Comparison of ENCODE assay signal across 17 cellular contexts in genomic region chr11:27205779-27206549, GRCh38.
"Had no signal": no experiment of that assay in that cellular context is flagged by ENCODE, and none has a peak within 500 bp of the region (broad histone marks: within the 10 kb centered on the region; RNA-seq: fewer than 3 reads in every experiment).

No MANE protein-coding gene starts in this region.

- H3K27me3 Mint-ChIP-seq: activated CD8-positive, alpha-beta memory T cell treated with anti-CD3 and anti-CD28 coated beads, Interleukin-2, amount 10 ng/mL, durations not matched to agents 7 days and 5 days; stimulated activated memory B cell treated with anti-CD40 and anti-IgM and Interleukin-4, amounts not matched to agents 10 μg/mL and 1 μg/mL and 100 μg/mL, for 72 hours had no signal

- ATAC-seq: activated CD8-positive, alpha-beta memory T cell treated with anti-CD3 and anti-CD28 coated beads, Interleukin-2, amount 10 ng/mL, durations not matched to agents 7 days and 5 days; lower lobe of right lung; natural killer cell; stimulated activated memory B cell treated with anti-CD40 and anti-IgM and Interleukin-4, amounts not matched to agents 10 μg/mL and 1 μg/mL and 100 μg/mL, for 72 hours had no signal

- H3K27ac Mint-ChIP-seq: activated CD8-positive, alpha-beta memory T cell treated with anti-CD3 and anti-CD28 coated beads, Interleukin-2, amount 10 ng/mL, durations not matched to agents 7 days and 5 days; activated naive CD8-positive, alpha-beta T cell; activated T-cell treated with anti-CD3 and anti-CD28 coated beads, Interleukin-2, amount 50 U/mL, for 24 hours; endodermal cell; natural killer cell; stimulated activated memory B cell treated with anti-CD40 and anti-IgM and Interleukin-4, amounts not matched to agents 10 μg/mL and 1 μg/mL and 100 μg/mL, for 72 hours; T-helper 1 cell treated with Interleukin-12 subunit alpha and Interleukin-12 subunit beta and Interleukin-4 antibody, amounts not matched to agents 30 μg/mL and 1 μg/mL, for 36 hours had no signal

- H3K36me3 Mint-ChIP-seq: activated CD8-positive, alpha-beta memory T cell treated with anti-CD3 and anti-CD28 coated beads, Interleukin-2, amount 10 ng/mL, durations not matched to agents 7 days and 5 days; activated naive CD8-positive, alpha-beta T cell; natural killer cell; stimulated activated memory B cell treated with anti-CD40 and anti-IgM and Interleukin-4, amounts not matched to agents 10 μg/mL and 1 μg/mL and 100 μg/mL, for 72 hours had no signal

- H3K27ac ChIP-seq: lower lobe of right lung, tibial artery had no signal

- H3K27me3 ChIP-seq: spleen, tibial artery had no signal

- H3K36me3 ChIP-seq: lower lobe of right lung, spleen, tibial artery had no signal

- H3K4me3 Mint-ChIP-seq: activated CD8-positive, alpha-beta memory T cell treated with anti-CD3 and anti-CD28 coated beads, Interleukin-2, amount 10 ng/mL, durations not matched to agents 7 days and 5 days; activated naive CD8-positive, alpha-beta T cell; activated T-cell treated with anti-CD3 and anti-CD28 coated beads, Interleukin-2, amount 50 U/mL, for 24 hours; endodermal cell; natural killer cell; stimulated activated memory B cell treated with anti-CD40 and anti-IgM and Interleukin-4, amounts not matched to agents 10 μg/mL and 1 μg/mL and 100 μg/mL, for 72 hours; T-helper 1 cell treated with Interleukin-12 subunit alpha and Interleukin-12 subunit beta and Interleukin-4 antibody, amounts not matched to agents 30 μg/mL and 1 μg/mL, for 36 hours had no signal

- H3K4me1 Mint-ChIP-seq: natural killer cell had no signal

- H3K4me3 ChIP-seq: lower lobe of right lung, spleen, tibial artery had no signal

- H3K9me3 ChIP-seq: lower lobe of right lung, spleen, tibial artery had no signal

- H3K9me3 Mint-ChIP-seq: activated T-cell treated with anti-CD3 and anti-CD28 coated beads, Interleukin-2, amount 50 U/mL, for 24 hours; endodermal cell; stimulated activated memory B cell treated with anti-CD40 and anti-IgM and Interleukin-4, amounts not matched to agents 10 μg/mL and 1 μg/mL and 100 μg/mL, for 72 hours; T-helper 1 cell treated with Interleukin-12 subunit alpha and Interleukin-12 subunit beta and Interleukin-4 antibody, amounts not matched to agents 30 μg/mL and 1 μg/mL, for 36 hours had no signal

- DNase-seq: activated CD4-positive, alpha-beta T cell treated with anti-CD3 and anti-CD28 coated beads, Interleukin-2, amount 50 U/mL, for 48 hours; activated CD8-positive, alpha-beta memory T cell treated with anti-CD3 and anti-CD28 coated beads, Interleukin-2, amount 10 ng/mL, durations not matched to agents 7 days and 5 days; activated effector memory CD4-positive, alpha-beta T cell treated with anti-CD3 and anti-CD28 coated beads, Interleukin-2, amount 50 U/mL, for 16 hours; activated T-cell treated with anti-CD3 and anti-CD28 coated beads, Interleukin-2, amount 50 U/mL, for 24 hours; cerebellar nuclear complex; dermis blood vessel endothelial cell; erythroblast; hippocampal formation; lower lobe of right lung; natural killer cell; spleen; stimulated activated CD4-positive, alpha-beta T cell treated with anti-CD3 and anti-CD28 coated beads, Interleukin-1b, Interleukin-23, amount 100 ng/mL, for 48 hours; tibial artery had no signal
